ENCODE assay signal across 9 cellular contexts in genomic region chr19:10551698-10552301, GRCh38. TPM values are rescaled to one million over a fixed set of nuclear protein-coding genes. Genes with fewer than 3 reads are reported as not detected.
DNase-seq lines count a peak whose midpoint lies in the region; ATAC-seq and TF ChIP-seq lines count a peak whose summit lies in the region.
"Had no signal": no experiment of that assay in that cellular context is flagged by ENCODE, and none has a peak within 500 bp of the region (broad histone marks: within the 10 kb centered on the region; RNA-seq: fewer than 3 reads in every experiment).

No MANE protein-coding gene starts in this region.

- intact Hi-C loops in dorsolateral prefrontal cortex (cut with DNase I), result no loop called here

- TF ChIP-seq CTCF in osteocyte (IDR thresholded peaks at IDR 0.05) (peak; percentile 31), dorsolateral prefrontal cortex (IDR thresholded peaks at IDR 0.05 in 54 of 56, conservative IDR thresholded peaks at IDR 0.05 in 2 of 56; ENCODE audit: low read depth in 1 of 56, partially characterized antibody in 56 of 56) (peak in 20 of 56 donors; percentile 4 to 37 (median 17))

- POLR2A ChIA-PET in activated naive CD8-positive, alpha-beta T cell treated with anti-CD3 and anti-CD28 coated beads, Interleukin-2, amount 10 ng/mL, durations not matched to agents 7 days and 5 days (lab: Charles Lee), result interaction anchor here (0.6 to 7.7 kb wide), 8 partner anchors 8 to 144 kb away, joined by 3 to 224 read pairs (median 8); partner anchors contain the start of genes ATG4D, CDKN2D and KRI1

- H3K4me3 ChIP-seq in dorsolateral prefrontal cortex, result no peak overlapping the region

- no peaks in the 10 kb centered on the region for H3K27me3 Mint-ChIP-seq in activated naive CD8-positive, alpha-beta T cell treated with anti-CD3 and anti-CD28 coated beads, Interleukin-2, amount 10 ng/mL, durations not matched to agents 7 days and 5 days
- H3K27me3 Mint-ChIP-seq in osteocyte (ENCODE audit: unreplicated experiment), result no peaks in the 10 kb centered on the region
- H3K27me3 Mint-ChIP-seq: stimulated activated naive CD8-positive, alpha-beta T cell treated with anti-CD3 and anti-CD28 coated beads, Interleukin-15, amount 100 ng/mL, for 72 hours had no signal

- no peaks in the 10 kb centered on the region for H3K27me3 ChIP-seq in dorsolateral prefrontal cortex

- DNase-seq in NCI-H82 (lab: John Stamatoyannopoulos, UW) (peak; percentile 53), NCI-H82 treated with DMSO at 0.1 percent for 48 hours (lab: John Stamatoyannopoulos, UW; ENCODE audit: unreplicated experiment) (no peak), NCI-H69 (lab: John Stamatoyannopoulos, UW) (peak; percentile 73), osteocyte (ENCODE audit: extremely low spot score, unreplicated experiment) (no peak), dorsolateral prefrontal cortex (no peak), cerebellar nuclear complex (lab: John Stamatoyannopoulos, UW) (no peak)
- DNase-seq in activated naive CD8-positive, alpha-beta T cell treated with anti-CD3 and anti-CD28 coated beads, Interleukin-2, amount 10 ng/mL, durations not matched to agents 7 days and 5 days, result no peak

- peak overlapping the region; percentile 92 for H3K27ac Mint-ChIP-seq in activated naive CD8-positive, alpha-beta T cell treated with anti-CD3 and anti-CD28 coated beads, Interleukin-2, amount 10 ng/mL, durations not matched to agents 7 days and 5 days
- H3K27ac Mint-ChIP-seq in osteocyte (ENCODE audit: unreplicated experiment), result no peak overlapping the region

- H3K4me3 Mint-ChIP-seq in activated naive CD8-positive, alpha-beta T cell treated with anti-CD3 and anti-CD28 coated beads, Interleukin-2, amount 10 ng/mL, durations not matched to agents 7 days and 5 days, result peak overlapping the region; percentile 47
- H3K4me3 Mint-ChIP-seq in osteocyte (ENCODE audit: unreplicated experiment), result no peak overlapping the region

- H3K9me3 Mint-ChIP-seq in activated naive CD8-positive, alpha-beta T cell treated with anti-CD3 and anti-CD28 coated beads, Interleukin-2, amount 10 ng/mL, durations not matched to agents 7 days and 5 days, result no peaks in the 10 kb centered on the region
- no peaks in the 10 kb centered on the region for H3K9me3 Mint-ChIP-seq in osteocyte (ENCODE audit: unreplicated experiment)
- H3K9me3 Mint-ChIP-seq: stimulated activated naive CD8-positive, alpha-beta T cell treated with anti-CD3 and anti-CD28 coated beads, Interleukin-15, amount 100 ng/mL, for 72 hours had no signal

- H3K36me3 Mint-ChIP-seq in activated naive CD8-positive, alpha-beta T cell treated with anti-CD3 and anti-CD28 coated beads, Interleukin-2, amount 10 ng/mL, durations not matched to agents 7 days and 5 days, result peaks cover 47% of the 10 kb centered on the region
- H3K36me3 Mint-ChIP-seq in osteocyte (ENCODE audit: unreplicated experiment), result peaks cover 30% of the 10 kb centered on the region

- H3K4me1 Mint-ChIP-seq in activated naive CD8-positive, alpha-beta T cell treated with anti-CD3 and anti-CD28 coated beads, Interleukin-2, amount 10 ng/mL, durations not matched to agents 7 days and 5 days, result peaks cover 44% of the 10 kb centered on the region
- H3K4me1 Mint-ChIP-seq in osteocyte (ENCODE audit: unreplicated experiment), result no peaks in the 10 kb centered on the region

- no peak for ATAC-seq in activated naive CD8-positive, alpha-beta T cell treated with anti-CD3 and anti-CD28 coated beads, Interleukin-2, amount 10 ng/mL, durations not matched to agents 7 days and 5 days (ENCODE audit: low read depth)
- no peak for ATAC-seq in GM21825 (IDR thresholded peaks at IDR 0.05; ENCODE audit: unreplicated experiment)
- ATAC-seq: stimulated activated naive CD8-positive, alpha-beta T cell treated with anti-CD3 and anti-CD28 coated beads, Interleukin-15, amount 100 ng/mL, for 72 hours had no signal

- no peak overlapping the region for H3K27ac ChIP-seq in dorsolateral prefrontal cortex

RNA-seq across cellular contexts. Expression of gene ATG4D, which starts 8.1 kb away (rescaled TPM):
- 10 to 100 TPM; 50.4 to 66.6 TPM for total RNA-seq in activated naive CD8-positive, alpha-beta T cell treated with anti-CD3 and anti-CD28 coated beads, Interleukin-2, amount 10 ng/mL, durations not matched to agents 7 days and 5 days
- 28.7 and 30.9 TPM in 2 replicates for total RNA-seq in osteocyte
- 10 to 100 TPM; 28.2 to 67.2 (median 38.9) TPM for total RNA-seq in dorsolateral prefrontal cortex

RNA-seq across cellular contexts. Expression of gene KRI1, which starts 14.0 kb away (rescaled TPM):
- total RNA-seq in activated naive CD8-positive, alpha-beta T cell treated with anti-CD3 and anti-CD28 coated beads, Interleukin-2, amount 10 ng/mL, durations not matched to agents 7 days and 5 days, result 10 to 100 TPM; 76.2 to 85.4 TPM
- total RNA-seq in osteocyte, result 29.0 and 29.3 TPM in 2 replicates
- total RNA-seq in dorsolateral prefrontal cortex, result 10 to 100 TPM; 11.3 to 32.1 (median 19.2) TPM

RNA-seq across cellular contexts. Expression of gene CDKN2D, which starts 17.0 kb away (rescaled TPM):
- 10 to 100 TPM; 93.0 to 95.9 TPM for total RNA-seq in activated naive CD8-positive, alpha-beta T cell treated with anti-CD3 and anti-CD28 coated beads, Interleukin-2, amount 10 ng/mL, durations not matched to agents 7 days and 5 days
- total RNA-seq in osteocyte (9.4 and 13.0 TPM in 2 replicates), dorsolateral prefrontal cortex (10 to 100 TPM; 30.4 to 92.0 (median 65.1) TPM)

RNA-seq across cellular contexts. Expression of gene S1PR5, which starts 34.6 kb away (rescaled TPM):
- total RNA-seq in activated naive CD8-positive, alpha-beta T cell treated with anti-CD3 and anti-CD28 coated beads, Interleukin-2, amount 10 ng/mL, durations not matched to agents 7 days and 5 days, result 1 to 10 TPM; 3.3 to 4.7 TPM
- total RNA-seq in osteocyte, result 0.83 and 1.8 TPM in 2 replicates
- total RNA-seq in dorsolateral prefrontal cortex, result 10 to 100 TPM in 96 of 120 experiments, 1 to 10 TPM in 24; 2.0 to 89.6 (median 17.6) TPM

RNA-seq across cellular contexts. Expression of gene AP1M2, which starts 35.3 kb away (rescaled TPM):
- total RNA-seq in activated naive CD8-positive, alpha-beta T cell treated with anti-CD3 and anti-CD28 coated beads, Interleukin-2, amount 10 ng/mL, durations not matched to agents 7 days and 5 days, result not detected
- total RNA-seq in osteocyte (not detected in 2 replicates), dorsolateral prefrontal cortex (1 to 10 TPM in 25 of 120 experiments, under 1 TPM in 7, not detected in 88; 0.35 to 2.8 (median 1.5) TPM)

Comparison
In these comparisons a context has a peak if more than half of its experiments do, and no peak if none do; other contexts are left out.
1. DNase-seq: peak in NCI-H82 (single experiment) and NCI-H69 (single experiment); none in NCI-H82 treated with DMSO at 0.1 percent for 48 hours (single experiment), activated naive CD8-positive, alpha-beta T cell treated with anti-CD3 and anti-CD28 coated beads, Interleukin-2, amount 10 ng/mL, durations not matched to agents 7 days and 5 days (single experiment), osteocyte (single experiment), dorsolateral prefrontal cortex (0 of 10) and cerebellar nuclear complex (0 of 2).